In the genomic region with DNA sequence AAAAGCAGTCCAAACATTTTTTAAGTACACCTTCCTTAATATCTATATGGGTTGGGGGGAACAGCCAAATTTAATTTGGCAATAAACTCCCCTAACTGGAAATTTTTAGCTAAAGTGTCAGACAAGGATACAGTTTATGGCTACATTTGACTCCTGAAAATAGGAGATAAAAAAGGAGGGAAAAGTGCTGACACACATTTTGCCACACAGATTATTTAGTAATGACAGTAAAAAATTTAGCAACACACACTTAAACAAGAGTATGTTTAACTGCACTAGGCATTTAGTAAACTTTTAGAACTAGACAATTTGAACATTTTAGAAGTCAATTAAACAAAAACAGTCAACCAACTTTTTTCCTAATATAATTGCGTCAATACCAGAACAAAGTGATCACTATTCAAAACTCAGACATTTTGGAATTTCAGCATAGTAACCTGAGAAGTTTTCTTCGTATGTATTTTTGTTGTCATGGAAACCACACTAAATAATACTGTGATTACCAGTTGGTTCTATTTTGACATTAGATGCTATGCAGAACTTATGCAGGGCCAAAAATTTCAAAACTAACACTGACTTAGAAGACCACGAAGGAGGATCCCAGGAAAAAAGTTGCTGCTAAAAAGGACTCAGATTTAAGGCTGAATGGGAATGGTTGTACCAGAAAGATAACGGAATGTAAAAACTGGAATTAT, we compare ENCODE assay signal across 1 cellular context.
A peak's percentile ranks its signal among the peaks of the same experiment; 100 is the strongest.
TF ChIP-seq lines count a peak whose summit lies in the region.

No MANE protein-coding gene starts in this region.

TF ChIP-seq in K562, 482 proteins besides CTCF, POLR2A, EP300 and RAD21:
- TF ChIP-seq ZNF584 (CRISPR knock-in tag; IDR thresholded peaks at IDR 0.05; ENCODE audit: low read depth) (no peak), SIX5 (IDR thresholded peaks at IDR 0.05; ENCODE audit: borderline replicate concordance in 1 of 2, insufficient read depth in 1 of 2, low read depth in 1 of 2, low read length in 2 of 2) (no peak), IRF1 (CRISPR knock-in tag; IDR thresholded peaks at IDR 0.05; ENCODE audit: borderline replicate concordance) (no peak), RFX1 (IDR thresholded peaks at IDR 0.05) (peak; percentile 80), ZSCAN32 (CRISPR knock-in tag; IDR thresholded peaks at IDR 0.05) (no peak), MAFG (tag; conservative IDR thresholded peaks at IDR 0.05) (peak; percentile 43; the same call in 1 of the 2 replicates), ZNF316 (IDR thresholded peaks at IDR 0.05) (peak; percentile 65), C11orf30 (IDR thresholded peaks at IDR 0.05; ENCODE audit: low read depth) (peak; percentile 41), MNT (conservative IDR thresholded peaks at IDR 0.05) (no peak)
